Comparison of ENCODE assay signal across 1 cellular context in the genomic region with DNA sequence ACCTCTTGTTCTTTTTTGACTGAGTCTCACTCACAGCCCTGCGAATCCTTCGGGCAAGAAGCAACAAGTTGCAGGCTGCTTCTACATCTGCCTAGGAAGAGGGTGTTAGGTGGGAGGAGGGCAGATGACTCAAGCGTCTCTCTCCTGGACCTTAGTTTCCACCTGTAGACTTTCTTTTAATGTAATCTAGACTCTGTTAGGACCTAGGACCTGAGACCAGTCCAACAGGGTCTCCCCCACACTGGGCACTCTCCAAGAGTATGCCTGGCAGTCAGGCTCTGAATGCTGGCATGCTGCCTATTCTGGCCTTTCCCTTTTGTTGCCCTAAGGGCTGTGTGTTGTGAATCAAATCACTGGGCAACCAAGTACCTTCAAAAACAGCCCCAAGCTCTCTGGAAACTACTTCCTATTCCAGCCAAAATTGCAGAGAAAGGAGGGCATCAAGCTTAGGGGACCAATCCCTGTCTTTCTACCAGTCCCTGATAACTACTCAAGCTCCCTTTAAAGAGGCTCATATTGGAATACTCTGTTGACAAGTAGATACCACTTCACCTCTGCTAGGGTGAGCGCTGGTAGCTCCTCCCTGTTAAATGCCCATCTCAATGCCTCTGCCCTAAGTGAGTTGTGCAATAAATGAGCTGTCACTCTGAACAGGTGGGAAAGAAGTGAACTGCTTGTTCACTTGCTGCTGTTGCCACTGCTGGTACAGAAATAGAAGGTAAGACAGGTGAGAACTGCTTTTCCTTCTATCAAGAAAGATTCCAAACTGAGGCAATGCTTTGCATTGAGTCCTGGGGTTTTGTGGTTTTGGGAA.
TF ChIP-seq lines count a peak whose summit lies in the region.

A gene with protein sequence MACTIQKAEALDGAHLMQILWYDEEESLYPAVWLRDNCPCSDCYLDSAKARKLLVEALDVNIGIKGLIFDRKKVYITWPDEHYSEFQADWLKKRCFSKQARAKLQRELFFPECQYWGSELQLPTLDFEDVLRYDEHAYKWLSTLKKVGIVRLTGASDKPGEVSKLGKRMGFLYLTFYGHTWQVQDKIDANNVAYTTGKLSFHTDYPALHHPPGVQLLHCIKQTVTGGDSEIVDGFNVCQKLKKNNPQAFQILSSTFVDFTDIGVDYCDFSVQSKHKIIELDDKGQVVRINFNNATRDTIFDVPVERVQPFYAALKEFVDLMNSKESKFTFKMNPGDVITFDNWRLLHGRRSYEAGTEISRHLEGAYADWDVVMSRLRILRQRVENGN (plus strand): TSS at position 514 of the 814 bp plus-strand sequence. CDS start 14,616 bp downstream, outside the sequence.

TF ChIP-seq in HEK293, 187 proteins besides CTCF, POLR2A, EP300 and RAD21 (continued from another document):
- TF ChIP-seq MZF1 (tag by site-specific recombination; IDR thresholded peaks at IDR 0.05; ENCODE audit: borderline replicate concordance) (no peak), SETDB1 (IDR thresholded peaks at IDR 0.05; ENCODE audit: insufficient read length, low read length) (no peak), ZNF555 (tag by site-specific recombination; conservative IDR thresholded peaks at IDR 0.05) (no peak)
